8 cellular contexts compared by ENCODE assay signal in the genomic region with DNA sequence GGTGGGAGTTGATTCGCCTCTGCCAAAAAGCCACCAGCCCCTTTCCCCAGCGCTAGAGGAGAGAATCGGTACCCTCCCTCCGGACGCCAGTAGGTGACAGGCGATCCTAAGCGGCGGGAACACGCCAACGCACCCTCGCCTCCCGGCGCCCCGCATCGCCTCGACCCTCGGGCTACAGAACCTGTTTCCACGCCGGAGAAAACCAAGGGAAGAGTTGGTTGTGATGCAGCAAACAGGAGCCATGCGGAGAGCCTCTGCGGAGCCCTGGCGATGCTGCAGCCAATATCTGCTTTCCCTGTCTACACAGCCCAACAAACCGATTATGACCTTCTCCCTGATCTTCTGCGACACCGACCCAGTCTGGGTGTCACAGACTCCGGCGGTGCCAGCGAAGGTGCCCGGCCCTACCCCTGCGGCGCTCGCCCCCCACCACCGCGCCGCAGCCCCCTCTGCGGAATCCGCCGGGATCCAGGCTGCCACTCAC. TPM values are rescaled to one million over a fixed set of nuclear protein-coding genes. Genes with fewer than 3 reads are reported as not detected.
DNase-seq lines count a peak whose midpoint lies in the region; ATAC-seq, FAIRE-seq and TF ChIP-seq lines count a peak whose summit lies in the region.

No MANE protein-coding gene starts in this region.

- no peak overlapping the region for H3K27ac Mint-ChIP-seq in Caco-2 (ENCODE audit: unreplicated experiment)
- no peak overlapping the region for H3K27ac Mint-ChIP-seq in naive thymus-derived CD8-positive, alpha-beta T cell

- DNase-seq in Caco-2: peak; percentile 66 to 67
- peak; percentile 12 for DNase-seq in T1000 (lab: John Stamatoyannopoulos, UW)
- DNase-seq in esophagus squamous epithelium (lab: John Stamatoyannopoulos, UW): no peak
- DNase-seq in naive thymus-derived CD8-positive, alpha-beta T cell: no peak
- no peak for DNase-seq in GM12892 (ENCODE audit: insufficient read length)
- DNase-seq in NCI-H2029 treated with DMSO at 0.1 percent for 48 hours (lab: John Stamatoyannopoulos, UW): no peak

- H3K36me3 Mint-ChIP-seq in Caco-2 (ENCODE audit: insufficient read depth, unreplicated experiment): no peaks in the 10 kb centered on the region
- peaks cover 0 to 3% (median 0%) of the 10 kb centered on the region in 3 donors for H3K36me3 Mint-ChIP-seq in naive thymus-derived CD8-positive, alpha-beta T cell

- 0 to 2% methylated on average over 3 to 18 of the region's 38 CpGs for WGBS in esophagus squamous epithelium, 2 donors

- BruUV-seq in Caco-2 (replicated peaks; lab: Mats Ljungman, UMichigan): no TSS peak

- peaks cover 9% of the 10 kb centered on the region for H3K27me3 ChIP-seq in Caco-2 (replicated peaks; ENCODE audit: control insufficient read depth, insufficient read depth, low read length)
- peaks cover 0 to 50% (median 3%) of the 10 kb centered on the region in 4 donors for H3K27me3 ChIP-seq in esophagus squamous epithelium

- no peaks in the 10 kb centered on the region for H3K36me3 ChIP-seq in Caco-2 (ENCODE audit: control insufficient read depth, insufficient read depth, low read length)
- H3K36me3 ChIP-seq in esophagus squamous epithelium: no peaks in the 10 kb centered on the region

- CTCF ChIA-PET in Caco-2 (lab: Charles Lee): interaction anchor here (1.5 kb wide), 1 partner anchor 106 kb away, joined by 3 read pairs; no protein-coding TSS in a partner anchor

- no peaks in the 10 kb centered on the region for H3K9me3 ChIP-seq in Caco-2
- H3K9me3 ChIP-seq in esophagus squamous epithelium: no peaks in the 10 kb centered on the region

- H3K4me1 ChIP-seq in Caco-2 (peaks cover 23% of the 10 kb centered on the region), esophagus squamous epithelium (peaks cover 10 to 58% (median 22%) of the 10 kb centered on the region in 3 donors)

- intact Hi-C loops in Caco-2 (cut with micrococcal nuclease; ENCODE audit: unreplicated experiment) (loop anchor here (2.0 to 5.0 kb wide), 2 partner anchors 107 to 694 kb away; no protein-coding TSS in a partner anchor), esophagus squamous epithelium (cut with DNase I) (no loop called here)

- TF ChIP-seq POLR2A in esophagus squamous epithelium (IDR thresholded peaks at IDR 0.05) (no peak), GM12892 (IDR thresholded peaks at IDR 0.05; ENCODE audit: low read depth, low read length) (no peak)

- peaks cover 4% of the 10 kb centered on the region for H3K27me3 Mint-ChIP-seq in Caco-2 (ENCODE audit: insufficient read depth, unreplicated experiment)
- peaks cover 28 to 63% (median 56%) of the 10 kb centered on the region in 5 donors for H3K27me3 Mint-ChIP-seq in naive thymus-derived CD8-positive, alpha-beta T cell

- peak overlapping the region; percentile 31 to 82 (median 66) for H3K27ac ChIP-seq in esophagus squamous epithelium

- peak overlapping the region; percentile 72 for H3K4me3 Mint-ChIP-seq in Caco-2 (ENCODE audit: unreplicated experiment)
- peak overlapping the region; percentile 43 to 78 (median 62) for H3K4me3 Mint-ChIP-seq in naive thymus-derived CD8-positive, alpha-beta T cell

- POLR2A ChIA-PET in Caco-2 (lab: Charles Lee): no interaction called here
- POLR2A ChIA-PET in naive thymus-derived CD8-positive, alpha-beta T cell (lab: Charles Lee): no interaction called here

- peaks cover 23% of the 10 kb centered on the region for H3K4me1 Mint-ChIP-seq in Caco-2 (ENCODE audit: low read depth, unreplicated experiment)
- peaks cover 3 to 20% (median 17%) of the 10 kb centered on the region in 4 donors for H3K4me1 Mint-ChIP-seq in naive thymus-derived CD8-positive, alpha-beta T cell

- TF ChIP-seq CTCF in Caco-2 (IDR thresholded peaks at IDR 0.05; ENCODE audit: insufficient read depth in 1 of 2, low read depth in 1 of 2, low read length in 1 of 2, severe bottlenecking in 1 of 2, unreplicated experiment in 1 of 2) (peak; percentile 67 to 73), esophagus squamous epithelium (IDR thresholded peaks at IDR 0.05) (peak in 3 of 6 experiments; percentile 23 to 40 (median 39))

- no peak for FAIRE-seq in GM12892 (lab: Jason Lieb, UNC)

- no peaks in the 10 kb centered on the region for H3K9me3 Mint-ChIP-seq in Caco-2 (ENCODE audit: unreplicated experiment)
- no peaks in the 10 kb centered on the region for H3K9me3 Mint-ChIP-seq in naive thymus-derived CD8-positive, alpha-beta T cell

- peak; percentile 30 for ATAC-seq in GM19438 (IDR thresholded peaks at IDR 0.05; ENCODE audit: low read depth, unreplicated experiment)
- ATAC-seq in HG03460 (IDR thresholded peaks at IDR 0.05; ENCODE audit: unreplicated experiment): peak; percentile 32
- ATAC-seq in naive thymus-derived CD8-positive, alpha-beta T cell: no peak

- peak overlapping the region; percentile 47 for H3K4me3 ChIP-seq in Caco-2 (ENCODE audit: low read depth, low read length)
- peak overlapping the region; percentile 56 to 91 (median 72) for H3K4me3 ChIP-seq in esophagus squamous epithelium

RNA-seq across cellular contexts. Expression of gene PRICKLE1, which starts 0.5 kb away (rescaled TPM):
- total RNA-seq in Caco-2 (2022): 3.8 and 4.5 TPM in 2 replicates
- total RNA-seq in esophagus squamous epithelium: 1 to 10 TPM in 3 of 4 donors, under 1 TPM in 1; 0.19 to 8.0 (median 2.7) TPM
- 1 to 10 TPM; 1.7 to 2.4 TPM for total RNA-seq in naive thymus-derived CD8-positive, alpha-beta T cell
- under 1 TPM in 1 of 3 donors, not detected in 2; 0.34 TPM for polyA plus RNA-seq in naive thymus-derived CD8-positive, alpha-beta T cell
- polyA plus RNA-seq in GM12892 (2012; ENCODE audit: missing spikeins): 0.36 TPM

Comparison
In these comparisons a context has a peak if more than half of its experiments do, and no peak if none do; other contexts are left out.
1. DNase-seq: peak in Caco-2 (2 of 2) and T1000 (single experiment); none in esophagus squamous epithelium (single experiment), naive thymus-derived CD8-positive, alpha-beta T cell (0 of 10), GM12892 (single experiment) and NCI-H2029 treated with DMSO at 0.1 percent for 48 hours (single experiment).
2. ATAC-seq: peak in GM19438 (single experiment) and HG03460 (single experiment); none in naive thymus-derived CD8-positive, alpha-beta T cell (0 of 2).